Comparison of ENCODE assay signal across 15 cellular contexts in the genomic region with DNA sequence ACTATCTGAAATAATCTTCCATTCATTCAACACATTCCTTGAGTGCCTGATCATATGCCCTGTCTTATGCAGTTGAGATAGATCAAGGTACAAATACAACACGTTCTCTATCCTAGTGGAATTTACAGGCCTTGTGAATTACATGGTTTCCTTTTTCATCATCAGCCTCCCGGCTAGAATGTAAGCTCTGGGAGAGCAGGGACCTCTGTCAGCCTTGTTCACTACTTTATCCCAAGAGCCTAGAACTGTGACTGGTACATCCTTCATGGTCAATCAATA. TPM values are rescaled to one million over a fixed set of nuclear protein-coding genes. Genes with fewer than 3 reads are reported as not detected.
DNase-seq lines count a peak whose midpoint lies in the region; ATAC-seq and TF ChIP-seq lines count a peak whose summit lies in the region.
"Had no signal": no experiment of that assay in that cellular context is flagged by ENCODE, and none has a peak within 500 bp of the region (broad histone marks: within the 10 kb centered on the region; RNA-seq: fewer than 3 reads in every experiment).

No MANE protein-coding gene starts in this region.

- H3K4me3 ChIP-seq in PC-3 (ENCODE audit: low read length) (no peak overlapping the region), colonic mucosa (no peak overlapping the region)
- H3K4me3 ChIP-seq: lung had no signal

- no peak for ATAC-seq in PC-3

- TF ChIP-seq CTCF in PC-3 (conservative IDR thresholded peaks at IDR 0.05; ENCODE audit: low read depth, low read length), result no peak
- no peak for TF ChIP-seq CTCF in colonic mucosa (IDR thresholded peaks at IDR 0.05)
- no peak for TF ChIP-seq CTCF in progenitor cell of endocrine pancreas (IDR thresholded peaks at IDR 0.05; ENCODE audit: unreplicated experiment)

- no peaks in the 10 kb centered on the region for H3K27me3 Mint-ChIP-seq in activated CD4-positive, alpha-beta T cell treated with anti-CD3 and anti-CD28 coated beads, Interleukin-2, amount 10 ng/mL, durations not matched to agents 7 days and 5 days
- H3K27me3 Mint-ChIP-seq in progenitor cell of endocrine pancreas, result no peaks in the 10 kb centered on the region

- H3K36me3 ChIP-seq in PC-3 (ENCODE audit: low read depth, low read length), result no peaks in the 10 kb centered on the region; the same call in 1 of the 2 replicates
- no peaks in the 10 kb centered on the region for H3K36me3 ChIP-seq in colonic mucosa
- H3K36me3 ChIP-seq: cardiac muscle cell, pancreas, vagina had no signal

- no peaks in the 10 kb centered on the region for H3K9me3 Mint-ChIP-seq in activated CD4-positive, alpha-beta T cell treated with anti-CD3 and anti-CD28 coated beads, Interleukin-2, amount 10 ng/mL, durations not matched to agents 7 days and 5 days
- no peaks in the 10 kb centered on the region for H3K9me3 Mint-ChIP-seq in progenitor cell of endocrine pancreas (ENCODE audit: low read depth)
- H3K9me3 Mint-ChIP-seq: activated T-cell treated with anti-CD3 and anti-CD28 coated beads, Interleukin-2, amount 50 U/mL, for 4 hours had no signal

- H3K4me1 Mint-ChIP-seq in activated CD4-positive, alpha-beta T cell treated with anti-CD3 and anti-CD28 coated beads, Interleukin-2, amount 10 ng/mL, durations not matched to agents 7 days and 5 days, result peaks cover 37% of the 10 kb centered on the region
- peaks cover 4% of the 10 kb centered on the region for H3K4me1 Mint-ChIP-seq in progenitor cell of endocrine pancreas (ENCODE audit: low read depth)

- no peaks in the 10 kb centered on the region for H3F3A ChIP-seq in PC-3 (ENCODE audit: low read length, unreplicated experiment)

- DNase-seq in activated CD4-positive, alpha-beta T cell treated with anti-CD3 and anti-CD28 coated beads, Interleukin-2, amount 10 ng/mL, durations not matched to agents 7 days and 5 days, result no peak
- no peak for DNase-seq in activated CD4-positive, alpha-beta T cell treated with anti-CD3 and anti-CD28 coated beads, Interleukin-2, amount 50 U/mL, for 48 hours
- no peak for DNase-seq in PC-3
- no peak for DNase-seq in colonic mucosa
- no peak for DNase-seq in progenitor cell of endocrine pancreas (ENCODE audit: low spot score, unreplicated experiment)
- no peak for DNase-seq in KG1 (lab: John Stamatoyannopoulos, UW)
- DNase-seq in D341Med (ENCODE audit: low spot score), result no peak
- no peak for DNase-seq in NCI-H345 (lab: John Stamatoyannopoulos, UW)
- DNase-seq: activated T-cell treated with anti-CD3 and anti-CD28 coated beads, Interleukin-2, amount 50 U/mL, for 4 hours; DMS79; stimulated activated CD8-positive, alpha-beta memory T cell treated with anti-CD3 and anti-CD28 coated beads, Interleukin-4, amount 100 ng/mL, for 48 hours had no signal

- no peak overlapping the region for H3K4me3 Mint-ChIP-seq in activated CD4-positive, alpha-beta T cell treated with anti-CD3 and anti-CD28 coated beads, Interleukin-2, amount 10 ng/mL, durations not matched to agents 7 days and 5 days
- H3K4me3 Mint-ChIP-seq in progenitor cell of endocrine pancreas (ENCODE audit: low read depth), result no peak overlapping the region

- intact Hi-C loops in PC-3 (cut with micrococcal nuclease) (loop anchor here (1.0 to 10.0 kb wide), 4 partner anchors 36 to 287 kb away; partner anchors contain the start of gene WBP4), colonic mucosa (cut with DNase I) (loop anchor here (10.0 kb wide), 1 partner anchor 1093 kb away; no protein-coding TSS in a partner anchor)

- H3K4me1 ChIP-seq in PC-3 (ENCODE audit: insufficient read depth, low read length), result peaks cover 7% of the 10 kb centered on the region
- peaks cover 5% of the 10 kb centered on the region for H3K4me1 ChIP-seq in colonic mucosa
- H3K4me1 ChIP-seq: pancreas had no signal

- no peaks in the 10 kb centered on the region for H3K9me3 ChIP-seq in PC-3 (ENCODE audit: low read length)
- no peaks in the 10 kb centered on the region for H3K9me3 ChIP-seq in colonic mucosa
- H3K9me3 ChIP-seq: pancreas, vagina had no signal

- H3K27ac Mint-ChIP-seq in activated CD4-positive, alpha-beta T cell treated with anti-CD3 and anti-CD28 coated beads, Interleukin-2, amount 10 ng/mL, durations not matched to agents 7 days and 5 days, result peak overlapping the region; percentile 98
- peak overlapping the region; percentile 2 for H3K27ac Mint-ChIP-seq in progenitor cell of endocrine pancreas

- H3K36me3 Mint-ChIP-seq in activated CD4-positive, alpha-beta T cell treated with anti-CD3 and anti-CD28 coated beads, Interleukin-2, amount 10 ng/mL, durations not matched to agents 7 days and 5 days (ENCODE audit: low read depth), result no peaks in the 10 kb centered on the region
- no peaks in the 10 kb centered on the region for H3K36me3 Mint-ChIP-seq in progenitor cell of endocrine pancreas (ENCODE audit: insufficient read depth)

- CTCF ChIA-PET in activated CD4-positive, alpha-beta T cell treated with anti-CD3 and anti-CD28 coated beads, Interleukin-2, amount 10 ng/mL, durations not matched to agents 7 days and 5 days (lab: Charles Lee), result interaction anchor here (1.0 to 2.2 kb wide), 7 partner anchors 9 to 994 kb away, joined by 3 to 14 read pairs (median 5); partner anchors contain the start of gene SLC25A15
- CTCF ChIA-PET in PC-3 (lab: Charles Lee), result interaction anchor here (0.7 to 1.4 kb wide), 4 partner anchors 11 to 1087 kb away, joined by 3 to 5 read pairs (median 4); partner anchors contain the start of gene SLC25A15

- H2AFZ ChIP-seq in PC-3 (ENCODE audit: low read length), result peak overlapping the region; percentile 87

- H3K9me2 ChIP-seq in PC-3 (replicated peaks; ENCODE audit: low read length), result no peaks in the 10 kb centered on the region

- POLR2A ChIA-PET in activated CD4-positive, alpha-beta T cell treated with anti-CD3 and anti-CD28 coated beads, Interleukin-2, amount 10 ng/mL, durations not matched to agents 7 days and 5 days (lab: Charles Lee), result no interaction called here
- POLR2A ChIA-PET in PC-3 (lab: Charles Lee; ENCODE audit: unreplicated experiment), result no interaction called here

- no peak overlapping the region for H3K4me2 ChIP-seq in PC-3 (ENCODE audit: low read length)

- BruUV-seq in PC-3 (replicated peaks; lab: Mats Ljungman, UMichigan), result no TSS peak

- no peaks in the 10 kb centered on the region for H4K20me1 ChIP-seq in PC-3 (ENCODE audit: low read length)

- H3K27me3 ChIP-seq in PC-3 (ENCODE audit: low read length), result no peaks in the 10 kb centered on the region
- H3K27me3 ChIP-seq in colonic mucosa, result no peaks in the 10 kb centered on the region
- H3K27me3 ChIP-seq: cardiac muscle cell, pancreas, vagina had no signal

- H3K27ac ChIP-seq in PC-3 (ENCODE audit: low read length) (no peak overlapping the region), colonic mucosa (peak overlapping the region; percentile 5)
- H3K27ac ChIP-seq: cardiac muscle cell, pancreas, vagina had no signal

- H3K79me2 ChIP-seq in PC-3 (ENCODE audit: low read length), result no peaks in the 10 kb centered on the region

- H3K9ac ChIP-seq in PC-3 (ENCODE audit: low read length) (no peak overlapping the region), colonic mucosa (ENCODE audit: low read depth in 2 of 2, low read length in 2 of 2) (no peak overlapping the region)

RNA-seq across cellular contexts. Expression of gene MRPS31, which starts 6.9 kb away (rescaled TPM):
- 10 to 100 TPM; 32.3 to 36.2 TPM for total RNA-seq in activated CD4-positive, alpha-beta T cell treated with anti-CD3 and anti-CD28 coated beads, Interleukin-2, amount 10 ng/mL, durations not matched to agents 7 days and 5 days
- total RNA-seq in PC-3 (2014; rRNA removed), result 13.3 and 14.6 TPM in 2 replicates
- total RNA-seq in colonic mucosa, result 10 to 100 TPM; 18.1 to 21.7 TPM
- 38.7 and 39.5 TPM in 2 replicates for total RNA-seq in progenitor cell of endocrine pancreas

RNA-seq across cellular contexts. Expression of gene SLC25A15, which starts 11.5 kb away (rescaled TPM):
- 10 to 100 TPM; 14.4 to 15.5 TPM for total RNA-seq in activated CD4-positive, alpha-beta T cell treated with anti-CD3 and anti-CD28 coated beads, Interleukin-2, amount 10 ng/mL, durations not matched to agents 7 days and 5 days
- total RNA-seq in PC-3 (2014; rRNA removed), result 20.6 and 22.0 TPM in 2 replicates
- total RNA-seq in colonic mucosa, result 10 to 100 TPM in 1 of 2 donors, 1 to 10 TPM in 1; 6.8 to 14.5 TPM
- total RNA-seq in progenitor cell of endocrine pancreas, result 16.3 and 16.5 TPM in 2 replicates
